ENCODE assay signal across 1 cellular context in the genomic region with DNA sequence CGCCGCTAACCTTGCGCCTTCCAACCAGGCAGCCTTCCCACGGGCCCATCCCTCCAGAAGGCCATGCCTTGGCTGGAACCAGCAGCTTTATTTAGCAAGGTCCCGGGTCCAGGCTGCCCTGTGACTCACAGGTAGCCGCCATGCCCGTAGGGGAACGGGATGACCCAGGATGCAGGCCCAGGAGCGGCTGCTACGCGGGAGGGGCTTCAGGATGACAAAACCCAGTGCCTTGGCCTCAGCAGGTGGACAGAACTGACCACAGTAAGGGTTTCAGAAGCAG.
TF ChIP-seq lines count a peak whose summit lies in the region.

No MANE protein-coding gene starts in this region.

TF ChIP-seq in SK-N-SH treated with all-trans-retinoic acid at 6 μM for 48 hours, 23 proteins besides CTCF, POLR2A, EP300 and RAD21 (continued from another document):
- TF ChIP-seq, protein P1, sequence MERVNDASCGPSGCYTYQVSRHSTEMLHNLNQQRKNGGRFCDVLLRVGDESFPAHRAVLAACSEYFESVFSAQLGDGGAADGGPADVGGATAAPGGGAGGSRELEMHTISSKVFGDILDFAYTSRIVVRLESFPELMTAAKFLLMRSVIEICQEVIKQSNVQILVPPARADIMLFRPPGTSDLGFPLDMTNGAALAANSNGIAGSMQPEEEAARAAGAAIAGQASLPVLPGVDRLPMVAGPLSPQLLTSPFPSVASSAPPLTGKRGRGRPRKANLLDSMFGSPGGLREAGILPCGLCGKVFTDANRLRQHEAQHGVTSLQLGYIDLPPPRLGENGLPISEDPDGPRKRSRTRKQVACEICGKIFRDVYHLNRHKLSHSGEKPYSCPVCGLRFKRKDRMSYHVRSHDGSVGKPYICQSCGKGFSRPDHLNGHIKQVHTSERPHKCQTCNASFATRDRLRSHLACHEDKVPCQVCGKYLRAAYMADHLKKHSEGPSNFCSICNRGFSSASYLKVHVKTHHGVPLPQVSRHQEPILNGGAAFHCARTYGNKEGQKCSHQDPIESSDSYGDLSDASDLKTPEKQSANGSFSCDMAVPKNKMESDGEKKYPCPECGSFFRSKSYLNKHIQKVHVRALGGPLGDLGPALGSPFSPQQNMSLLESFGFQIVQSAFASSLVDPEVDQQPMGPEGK (CRISPR knock-in tag; IDR thresholded peaks at IDR 0.05; ENCODE audit: borderline replicate concordance): no peak
- TF ChIP-seq ZNF8 (CRISPR knock-in tag; IDR thresholded peaks at IDR 0.05) (no peak), ARNTL (CRISPR knock-in tag; IDR thresholded peaks at IDR 0.05; ENCODE audit: borderline replicate concordance, low read depth) (no peak)
- TF ChIP-seq, protein P2, sequence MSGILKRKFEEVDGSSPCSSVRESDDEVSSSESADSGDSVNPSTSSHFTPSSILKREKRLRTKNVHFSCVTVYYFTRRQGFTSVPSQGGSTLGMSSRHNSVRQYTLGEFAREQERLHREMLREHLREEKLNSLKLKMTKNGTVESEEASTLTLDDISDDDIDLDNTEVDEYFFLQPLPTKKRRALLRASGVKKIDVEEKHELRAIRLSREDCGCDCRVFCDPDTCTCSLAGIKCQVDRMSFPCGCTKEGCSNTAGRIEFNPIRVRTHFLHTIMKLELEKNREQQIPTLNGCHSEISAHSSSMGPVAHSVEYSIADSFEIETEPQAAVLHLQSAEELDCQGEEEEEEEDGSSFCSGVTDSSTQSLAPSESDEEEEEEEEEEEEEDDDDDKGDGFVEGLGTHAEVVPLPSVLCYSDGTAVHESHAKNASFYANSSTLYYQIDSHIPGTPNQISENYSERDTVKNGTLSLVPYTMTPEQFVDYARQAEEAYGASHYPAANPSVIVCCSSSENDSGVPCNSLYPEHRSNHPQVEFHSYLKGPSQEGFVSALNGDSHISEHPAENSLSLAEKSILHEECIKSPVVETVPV (CRISPR knock-in tag; IDR thresholded peaks at IDR 0.05): no peak
